Comparison of ENCODE assay signal across 15 cellular contexts in the genomic region with DNA sequence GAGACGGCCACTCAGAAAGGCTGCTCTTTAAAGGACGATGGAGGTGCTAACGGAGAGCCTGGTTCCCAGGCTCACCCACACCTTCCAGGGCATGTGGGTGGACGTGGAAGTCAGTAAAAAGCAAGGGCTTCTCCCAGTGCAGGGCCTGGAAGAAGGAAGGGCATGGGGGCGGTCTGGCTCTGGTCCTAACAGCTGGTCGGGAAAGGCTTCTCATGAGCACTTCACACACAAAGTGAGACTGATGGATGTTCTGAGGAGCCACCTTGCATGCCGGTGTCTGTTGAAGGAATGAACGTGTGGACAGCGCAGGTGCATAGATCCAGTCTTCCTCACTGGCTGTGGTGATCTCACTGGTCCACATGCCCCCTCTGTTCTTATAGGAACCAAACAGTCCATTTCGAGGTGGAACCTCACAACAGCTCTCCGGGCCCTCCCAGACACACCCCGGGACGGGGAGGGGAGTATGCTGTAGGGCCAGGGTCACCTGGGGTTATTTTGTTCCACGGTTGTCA.
A peak's percentile ranks its signal among the peaks of the same experiment; 100 is the strongest.
DNase-seq lines count a peak whose midpoint lies in the region; ATAC-seq and TF ChIP-seq lines count a peak whose summit lies in the region.
"Had no signal": no experiment of that assay in that cellular context is flagged by ENCODE, and none has a peak within 500 bp of the region (broad histone marks: within the 10 kb centered on the region; RNA-seq: fewer than 3 reads in every experiment).

No MANE protein-coding gene starts in this region.

- no peak for ATAC-seq in mucosa of descending colon
- ATAC-seq: CD8-positive, alpha-beta T cell had no signal

- H3K27ac Mint-ChIP-seq in neural progenitor cell = peak overlapping the region; percentile 99
- H3K27ac Mint-ChIP-seq: B cell; CD8-positive, alpha-beta T cell had no signal

- no peak overlapping the region for H2BK15ac ChIP-seq in mesenchymal stem cell (ENCODE audit: low read depth, poor library complexity, severe bottlenecking)

- H3K9ac ChIP-seq in mesenchymal stem cell (ENCODE audit: low read length) (no peak overlapping the region), neural progenitor cell (no peak overlapping the region), stomach smooth muscle (ENCODE audit: low read length in 2 of 2) (no peak overlapping the region)

- peaks cover 60% of the 10 kb centered on the region for H3K4me1 Mint-ChIP-seq in neural progenitor cell
- H3K4me1 Mint-ChIP-seq: B cell had no signal

- 79% methylated on average over 14 of the region's 14 CpGs for WGBS in mesenchymal stem cell

- H3K4me1 ChIP-seq in mesenchymal stem cell (ENCODE audit: control insufficient read depth, insufficient read depth, low read depth, low read length) (no peaks in the 10 kb centered on the region), neural progenitor cell (no peaks in the 10 kb centered on the region), stomach smooth muscle (ENCODE audit: control insufficient read depth, insufficient read depth, low read length) (peaks cover 49% of the 10 kb centered on the region), mucosa of descending colon (ENCODE audit: low read depth) (no peaks in the 10 kb centered on the region)

- H3K27ac ChIP-seq in mesenchymal stem cell (ENCODE audit: low read length, poor library complexity, severe bottlenecking) (no peak overlapping the region), neural progenitor cell (no peak overlapping the region), stomach smooth muscle (ENCODE audit: low read length) (peak overlapping the region; percentile 79), RWPE1 (no peak overlapping the region)
- H3K27ac ChIP-seq: HL-60 had no signal

- H3K14ac ChIP-seq in mesenchymal stem cell (ENCODE audit: low read length in 2 of 2) = no peak overlapping the region

- H3K23ac ChIP-seq in mesenchymal stem cell (ENCODE audit: low read length in 2 of 2) = no peak overlapping the region

- no peaks in the 10 kb centered on the region for H3K79me1 ChIP-seq in mesenchymal stem cell (replicated peaks; ENCODE audit: low read length, poor library complexity, severe bottlenecking)

- TF ChIP-seq CTCF in neural progenitor cell (IDR thresholded peaks at IDR 0.05) = no peak
- TF ChIP-seq CTCF in mucosa of descending colon (IDR thresholded peaks at IDR 0.05) = no peak
- TF ChIP-seq CTCF in RWPE1 (conservative IDR thresholded peaks at IDR 0.05; ENCODE audit: low read depth) = no peak

- DNase-seq in ecto neural progenitor cell (ENCODE audit: low spot score) (peak; percentile 37), mesenchymal stem cell (no peak), neural progenitor cell (ENCODE audit: low spot score) (no peak), DMS 273 (lab: John Stamatoyannopoulos, UW; ENCODE audit: unreplicated experiment) (no peak), NCI-H1092 (lab: John Stamatoyannopoulos, UW) (no peak), mucosa of descending colon (no peak), RWPE1 (ENCODE audit: low spot score) (no peak)
- DNase-seq: CD8-positive, alpha-beta T cell; COR-L47; GF-D8; GOT3; H9 had no signal

- no peak overlapping the region for H2AFZ ChIP-seq in mesenchymal stem cell (ENCODE audit: low read depth, low read length)
- no peak overlapping the region for H2AFZ ChIP-seq in neural progenitor cell (replicated peaks)

- H3K36me3 Mint-ChIP-seq in neural progenitor cell = no peaks in the 10 kb centered on the region
- H3K36me3 Mint-ChIP-seq: CD8-positive, alpha-beta T cell had no signal

- no peaks in the 10 kb centered on the region for H3K79me2 ChIP-seq in neural progenitor cell (ENCODE audit: low read depth)

- peaks cover 13% of the 10 kb centered on the region for H3K27me3 Mint-ChIP-seq in neural progenitor cell (ENCODE audit: insufficient read depth, low read depth)

- H2BK5ac ChIP-seq in mesenchymal stem cell (ENCODE audit: low read depth, low read length, poor library complexity, severe bottlenecking) = no peak overlapping the region

- peak overlapping the region; percentile 28 for H4K91ac ChIP-seq in mesenchymal stem cell (ENCODE audit: low read length)

- no peak overlapping the region for H2BK120ac ChIP-seq in mesenchymal stem cell (ENCODE audit: low read depth, low read length)

- peaks cover 10% of the 10 kb centered on the region for H3K9me3 Mint-ChIP-seq in neural progenitor cell
- H3K9me3 Mint-ChIP-seq: CD8-positive, alpha-beta T cell; H9 had no signal

- intact Hi-C loops in mucosa of descending colon (cut with DNase I, micrococcal nuclease) = no loop called here

- no peak overlapping the region for H2AK5ac ChIP-seq in mesenchymal stem cell (ENCODE audit: low read length, severe bottlenecking)

- no peak overlapping the region for H3K4me3 ChIP-seq in mesenchymal stem cell (ENCODE audit: insufficient read depth in 1 of 2, low read depth in 1 of 2, low read length in 2 of 2)
- no peak overlapping the region for H3K4me3 ChIP-seq in neural progenitor cell
- H3K4me3 ChIP-seq in stomach smooth muscle (ENCODE audit: low read length in 2 of 2) = no peak overlapping the region
- no peak overlapping the region for H3K4me3 ChIP-seq in mucosa of descending colon

- no peak overlapping the region for H3K18ac ChIP-seq in mesenchymal stem cell (ENCODE audit: low read depth in 1 of 2, low read length in 2 of 2)

- H2BK12ac ChIP-seq in mesenchymal stem cell (ENCODE audit: low read length in 2 of 2) = no peak overlapping the region

- H3K4me3 Mint-ChIP-seq in neural progenitor cell = no peak overlapping the region
- H3K4me3 Mint-ChIP-seq: B cell; CD8-positive, alpha-beta T cell; H9 had no signal

- CTCF ChIA-PET in RWPE1 (lab: Yijun Ruan, JAX) = no interaction called here

- H3K4ac ChIP-seq in mesenchymal stem cell (ENCODE audit: low read depth in 1 of 2, low read length in 2 of 2) = no peak overlapping the region

- H3F3A ChIP-seq in neural progenitor cell (ENCODE audit: low read depth) = no peaks in the 10 kb centered on the region

- H4K20me1 ChIP-seq in neural progenitor cell (ENCODE audit: low read depth) = no peaks in the 10 kb centered on the region

- no peak overlapping the region for H3K4me2 ChIP-seq in mesenchymal stem cell (ENCODE audit: low read length, poor library complexity, severe bottlenecking)
- H3K4me2 ChIP-seq in neural progenitor cell = no peak overlapping the region

- no peak overlapping the region for H4K8ac ChIP-seq in mesenchymal stem cell (ENCODE audit: low read length)

- POLR2A ChIA-PET in RWPE1 (lab: Yijun Ruan, JAX; ENCODE audit: low non-redundant PET) = no interaction called here

- H3K9me3 ChIP-seq in mesenchymal stem cell (ENCODE audit: control insufficient read depth, low read length) (no peaks in the 10 kb centered on the region), neural progenitor cell (ENCODE audit: low read depth) (no peaks in the 10 kb centered on the region), stomach smooth muscle (ENCODE audit: control insufficient read depth in 2 of 2, low read length in 2 of 2) (no peaks in the 10 kb centered on the region), mucosa of descending colon (no peaks in the 10 kb centered on the region)

- H3K27me3 ChIP-seq in mesenchymal stem cell (ENCODE audit: control insufficient read depth in 1 of 2, insufficient read depth in 1 of 2, low read length in 2 of 2) (peaks cover 18 to 31% of the 10 kb centered on the region in 2 experiments), neural progenitor cell (no peaks in the 10 kb centered on the region), stomach smooth muscle (ENCODE audit: control insufficient read depth in 1 of 2, insufficient read depth in 2 of 2, low read length in 2 of 2) (no peaks in the 10 kb centered on the region)

- H3K36me3 ChIP-seq in mesenchymal stem cell (ENCODE audit: control insufficient read depth in 1 of 2, insufficient read depth in 2 of 2, low read depth in 1 of 2, low read length in 2 of 2) (no peaks in the 10 kb centered on the region), neural progenitor cell (no peaks in the 10 kb centered on the region), stomach smooth muscle (ENCODE audit: control insufficient read depth in 2 of 2, insufficient read depth in 2 of 2, low read length in 2 of 2) (no peaks in the 10 kb centered on the region), mucosa of descending colon (ENCODE audit: low read depth) (no peaks in the 10 kb centered on the region)
